16 cellular contexts compared by ENCODE assay signal in genomic region chr1:246638941-246639655, GRCh38.
"Had no signal": no experiment of that assay in that cellular context is flagged by ENCODE, and none has a peak within 500 bp of the region (broad histone marks: within the 10 kb centered on the region; RNA-seq: fewer than 3 reads in every experiment).

No MANE protein-coding gene starts in this region.

- H3K4me1 Mint-ChIP-seq: activated CD4-positive, alpha-beta T cell treated with anti-CD3 and anti-CD28 coated beads, Interleukin-2, amount 10 ng/mL, durations not matched to agents 24 days and 14 days; stimulated activated memory B cell treated with anti-CD40 and anti-IgM and Interleukin-4, amounts not matched to agents 10 μg/mL and 1 μg/mL and 100 μg/mL, for 72 hours had no signal

- H3K4me3 ChIP-seq: ascending aorta, coronary artery, lung, tibial nerve had no signal

- H3K27me3 ChIP-seq: ascending aorta, tibial nerve had no signal

- DNase-seq: activated CD4-positive, alpha-beta T cell treated with anti-CD3 and anti-CD28 coated beads, Interleukin-2, amount 10 ng/mL, durations not matched to agents 24 days and 14 days; activated CD8-positive, alpha-beta T cell treated with anti-CD3 and anti-CD28 coated beads for 36 hours; activated naive CD4-positive, alpha-beta T cell treated with Interleukin-2 at 50 U/mL for 16 hours; activated naive CD8-positive, alpha-beta T cell treated with anti-CD3 and anti-CD28 coated beads, Interleukin-2, amount 50 U/mL, for 24 hours; activated T-cell treated with anti-CD3 and anti-CD28 coated beads, Interleukin-2, amount 50 U/mL, for 1 hour; glutamatergic neuron; hippocampal formation; stimulated activated CD4-positive, alpha-beta T cell treated with anti-CD3 and anti-CD28 coated beads, Interleukin-4, amount 100 ng/mL, for 4 hours; T1000 had no signal

- H3K27me3 Mint-ChIP-seq: activated CD4-positive, alpha-beta T cell treated with anti-CD3 and anti-CD28 coated beads, Interleukin-2, amount 10 ng/mL, durations not matched to agents 24 days and 14 days; activated CD8-positive, alpha-beta T cell treated with anti-CD3 and anti-CD28 coated beads for 36 hours; activated naive CD8-positive, alpha-beta T cell treated with anti-CD3 and anti-CD28 coated beads, Interleukin-2, amount 50 U/mL, for 24 hours; activated T-helper 17 cell treated with anti-CD3 and anti-CD28 coated beads, Interleukin-2, amount 50 U/mL, for 72 hours; stimulated activated memory B cell treated with anti-CD40 and anti-IgM and Interleukin-4, amounts not matched to agents 10 μg/mL and 1 μg/mL and 100 μg/mL, for 72 hours had no signal

- H3K9me3 ChIP-seq: ascending aorta, tibial nerve had no signal

- H3K4me3 Mint-ChIP-seq: activated CD4-positive, alpha-beta T cell treated with anti-CD3 and anti-CD28 coated beads, Interleukin-2, amount 10 ng/mL, durations not matched to agents 24 days and 14 days; activated CD8-positive, alpha-beta T cell treated with anti-CD3 and anti-CD28 coated beads for 36 hours; activated naive CD8-positive, alpha-beta T cell treated with anti-CD3 and anti-CD28 coated beads, Interleukin-2, amount 50 U/mL, for 24 hours; activated T-helper 17 cell treated with anti-CD3 and anti-CD28 coated beads, Interleukin-2, amount 50 U/mL, for 72 hours; nephron; stimulated activated memory B cell treated with anti-CD40 and anti-IgM and Interleukin-4, amounts not matched to agents 10 μg/mL and 1 μg/mL and 100 μg/mL, for 72 hours had no signal

- H3K9me3 Mint-ChIP-seq: activated CD8-positive, alpha-beta T cell treated with anti-CD3 and anti-CD28 coated beads for 36 hours had no signal

- H3K27ac Mint-ChIP-seq: activated naive CD8-positive, alpha-beta T cell treated with anti-CD3 and anti-CD28 coated beads, Interleukin-2, amount 50 U/mL, for 24 hours; activated T-helper 17 cell treated with anti-CD3 and anti-CD28 coated beads, Interleukin-2, amount 50 U/mL, for 72 hours; nephron; stimulated activated memory B cell treated with anti-CD40 and anti-IgM and Interleukin-4, amounts not matched to agents 10 μg/mL and 1 μg/mL and 100 μg/mL, for 72 hours had no signal
